9 cellular contexts compared by ENCODE assay signal in genomic region chrX:102650903-102651241, GRCh38. TPM values are rescaled to one million over a fixed set of nuclear protein-coding genes. Genes with fewer than 3 reads are reported as not detected.
DNase-seq lines count a peak whose midpoint lies in the region; ATAC-seq and TF ChIP-seq lines count a peak whose summit lies in the region.
"Had no signal": no experiment of that assay in that cellular context is flagged by ENCODE, and none has a peak within 500 bp of the region (broad histone marks: within the 10 kb centered on the region; RNA-seq: fewer than 3 reads in every experiment).

No MANE protein-coding gene starts in this region.

- no peaks in the 10 kb centered on the region for H3K9me3 Mint-ChIP-seq in Caco-2 (ENCODE audit: unreplicated experiment)

- H3K27ac Mint-ChIP-seq in Caco-2 (ENCODE audit: unreplicated experiment): no peak overlapping the region

- H3K4me1 ChIP-seq in ascending aorta (no peaks in the 10 kb centered on the region), subcutaneous abdominal adipose tissue (ENCODE audit: control insufficient read depth in 5 of 5, insufficient read depth in 5 of 5, low read length in 5 of 5) (peaks cover 0 to 12% (median 4%) of the 10 kb centered on the region in 5 donors), Caco-2 (no peaks in the 10 kb centered on the region)

- TF ChIP-seq CTCF in ascending aorta (IDR thresholded peaks at IDR 0.05) (no peak), Caco-2 (IDR thresholded peaks at IDR 0.05; ENCODE audit: insufficient read depth in 1 of 2, low read depth in 1 of 2, low read length in 1 of 2, severe bottlenecking in 1 of 2, unreplicated experiment in 1 of 2) (no peak)

- H3K27ac ChIP-seq in ascending aorta: peak overlapping the region; percentile 73 to 75
- H3K27ac ChIP-seq in subcutaneous abdominal adipose tissue (ENCODE audit: low read depth, low read length): no peak overlapping the region
- H3K27ac ChIP-seq: SK-N-MC had no signal

- no peaks in the 10 kb centered on the region for H3K27me3 Mint-ChIP-seq in Caco-2 (ENCODE audit: insufficient read depth, unreplicated experiment)

- no peaks in the 10 kb centered on the region for H3K9me3 ChIP-seq in ascending aorta
- no peaks in the 10 kb centered on the region for H3K9me3 ChIP-seq in subcutaneous abdominal adipose tissue (ENCODE audit: control insufficient read depth in 5 of 5, low read length in 5 of 5)
- H3K9me3 ChIP-seq in Caco-2: no peaks in the 10 kb centered on the region

- H3K36me3 Mint-ChIP-seq in Caco-2 (ENCODE audit: insufficient read depth, unreplicated experiment): no peaks in the 10 kb centered on the region

- no peak for DNase-seq in ascending aorta (ENCODE audit: low spot score in 2 of 2)
- DNase-seq in islet precursor cell: peak; percentile 48
- DNase-seq in posterior cingulate gyrus: no peak
- DNase-seq in H4 (ENCODE audit: low spot score): no peak
- no peak for DNase-seq in Caco-2

- no peaks in the 10 kb centered on the region for H3K36me3 ChIP-seq in ascending aorta
- H3K36me3 ChIP-seq in subcutaneous abdominal adipose tissue (ENCODE audit: control insufficient read depth in 5 of 5, insufficient read depth in 5 of 5, low read length in 5 of 5): no peaks in the 10 kb centered on the region
- H3K36me3 ChIP-seq in Caco-2 (ENCODE audit: control insufficient read depth, insufficient read depth, low read length): no peaks in the 10 kb centered on the region

- no peaks in the 10 kb centered on the region for H3K4me1 Mint-ChIP-seq in Caco-2 (ENCODE audit: low read depth, unreplicated experiment)

- peak overlapping the region in 2 of 5 donors; percentile 64 to 77 for H3K9ac ChIP-seq in subcutaneous abdominal adipose tissue (ENCODE audit: low read length in 5 of 5)

- no TSS peak for BruUV-seq in Caco-2 (replicated peaks; lab: Mats Ljungman, UMichigan)

- no peak overlapping the region for H3K4me3 Mint-ChIP-seq in Caco-2 (ENCODE audit: unreplicated experiment)

- peak overlapping the region; percentile 59 to 72 for H3K4me3 ChIP-seq in ascending aorta
- H3K4me3 ChIP-seq in subcutaneous abdominal adipose tissue (ENCODE audit: low read depth in 1 of 5, low read length in 5 of 5): peak overlapping the region; percentile 49 to 72 (median 65)
- no peak overlapping the region for H3K4me3 ChIP-seq in Caco-2 (ENCODE audit: low read depth, low read length)
- H3K4me3 ChIP-seq: SK-N-MC had no signal

- intact Hi-C loops in ascending aorta (cut with DNase I) (loop anchor here (2.0 to 10.0 kb wide), 3 partner anchors 50 to 1236 kb away; partner anchors contain the start of gene BEX5), posterior cingulate gyrus (cut with DNase I) (loop anchor here (5.0 to 10.0 kb wide), 2 partner anchors 61 to 136 kb away; partner anchors contain the start of genes GPRASP2 and TMSB15A), Caco-2 (cut with micrococcal nuclease; ENCODE audit: unreplicated experiment) (no loop called here)

- H3K27me3 ChIP-seq in ascending aorta (no peaks in the 10 kb centered on the region), subcutaneous abdominal adipose tissue (ENCODE audit: control insufficient read depth in 5 of 5, insufficient read depth in 4 of 5, low read length in 5 of 5) (peaks cover 0 to 4% (median 0%) of the 10 kb centered on the region in 5 donors), Caco-2 (replicated peaks; ENCODE audit: control insufficient read depth, insufficient read depth, low read length) (no peaks in the 10 kb centered on the region)

- POLR2A ChIA-PET in Caco-2 (lab: Charles Lee): no interaction called here

- CTCF ChIA-PET in Caco-2 (lab: Charles Lee): no interaction called here

- peak; percentile 20 for ATAC-seq in HG02885 (IDR thresholded peaks at IDR 0.05; ENCODE audit: poor library complexity, unreplicated experiment)
- ATAC-seq: HCT116 had no signal

RNA-seq across cellular contexts. Expression of gene GPRASP1, which starts 0.4 kb away (rescaled TPM):
- total RNA-seq in ascending aorta: 0.85 TPM
- 0.08 and 0.19 TPM in 2 replicates for total RNA-seq in H4 (2014; rRNA removed; shearing (Covaris generic))
- total RNA-seq in Caco-2 (2022): 1.2 and 2.4 TPM in 2 replicates

RNA-seq across cellular contexts. Expression of gene ARMCX5, which starts 51.6 kb away (rescaled TPM):
- total RNA-seq in ascending aorta (3.6 TPM), Caco-2 (2022) (11.5 and 12.0 TPM in 2 replicates)
- total RNA-seq in H4 (2014; rRNA removed; shearing (Covaris generic)): 15.4 and 29.7 TPM in 2 replicates
